ENCODE assay signal across 1 cellular context in the genomic region with DNA sequence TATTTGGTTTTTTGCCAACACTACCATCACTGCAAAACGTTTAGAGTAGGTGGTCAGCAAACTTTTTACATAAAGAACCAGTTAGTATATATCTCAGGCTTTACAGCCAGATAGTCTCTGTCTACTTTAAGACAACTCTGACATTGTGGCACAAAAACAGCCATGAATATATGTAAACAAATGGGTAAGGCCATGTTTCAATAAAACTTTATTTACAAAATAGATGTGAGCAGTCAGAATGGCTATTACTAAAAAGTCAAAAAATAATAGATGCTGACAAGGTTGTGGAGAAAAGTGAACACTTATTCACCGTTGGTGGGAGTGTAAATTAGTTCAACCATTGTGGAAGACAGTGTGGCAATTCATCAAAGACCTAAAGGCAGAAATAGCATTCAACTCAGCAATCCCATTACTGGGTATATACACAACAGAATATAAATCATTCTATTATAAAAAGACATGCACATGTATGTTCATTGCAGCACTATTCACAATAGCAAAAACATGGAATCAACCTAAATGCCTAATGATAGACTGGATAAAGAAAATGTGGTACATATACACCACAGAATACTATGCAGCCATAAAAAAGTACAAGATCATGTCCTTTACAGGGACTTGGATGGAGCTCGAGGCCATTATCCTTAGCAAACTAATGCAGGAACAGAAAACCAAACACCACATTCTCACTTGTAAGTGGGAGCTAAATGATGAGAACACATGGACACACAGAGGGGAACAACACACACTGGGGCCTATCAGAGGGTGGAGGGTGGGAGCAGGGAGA.
TF ChIP-seq lines count a peak whose summit lies in the region.

No MANE protein-coding gene starts in this region.

TF ChIP-seq in GM12878, 131 proteins besides CTCF, POLR2A, EP300 and RAD21:
- TF ChIP-seq, protein P1, sequence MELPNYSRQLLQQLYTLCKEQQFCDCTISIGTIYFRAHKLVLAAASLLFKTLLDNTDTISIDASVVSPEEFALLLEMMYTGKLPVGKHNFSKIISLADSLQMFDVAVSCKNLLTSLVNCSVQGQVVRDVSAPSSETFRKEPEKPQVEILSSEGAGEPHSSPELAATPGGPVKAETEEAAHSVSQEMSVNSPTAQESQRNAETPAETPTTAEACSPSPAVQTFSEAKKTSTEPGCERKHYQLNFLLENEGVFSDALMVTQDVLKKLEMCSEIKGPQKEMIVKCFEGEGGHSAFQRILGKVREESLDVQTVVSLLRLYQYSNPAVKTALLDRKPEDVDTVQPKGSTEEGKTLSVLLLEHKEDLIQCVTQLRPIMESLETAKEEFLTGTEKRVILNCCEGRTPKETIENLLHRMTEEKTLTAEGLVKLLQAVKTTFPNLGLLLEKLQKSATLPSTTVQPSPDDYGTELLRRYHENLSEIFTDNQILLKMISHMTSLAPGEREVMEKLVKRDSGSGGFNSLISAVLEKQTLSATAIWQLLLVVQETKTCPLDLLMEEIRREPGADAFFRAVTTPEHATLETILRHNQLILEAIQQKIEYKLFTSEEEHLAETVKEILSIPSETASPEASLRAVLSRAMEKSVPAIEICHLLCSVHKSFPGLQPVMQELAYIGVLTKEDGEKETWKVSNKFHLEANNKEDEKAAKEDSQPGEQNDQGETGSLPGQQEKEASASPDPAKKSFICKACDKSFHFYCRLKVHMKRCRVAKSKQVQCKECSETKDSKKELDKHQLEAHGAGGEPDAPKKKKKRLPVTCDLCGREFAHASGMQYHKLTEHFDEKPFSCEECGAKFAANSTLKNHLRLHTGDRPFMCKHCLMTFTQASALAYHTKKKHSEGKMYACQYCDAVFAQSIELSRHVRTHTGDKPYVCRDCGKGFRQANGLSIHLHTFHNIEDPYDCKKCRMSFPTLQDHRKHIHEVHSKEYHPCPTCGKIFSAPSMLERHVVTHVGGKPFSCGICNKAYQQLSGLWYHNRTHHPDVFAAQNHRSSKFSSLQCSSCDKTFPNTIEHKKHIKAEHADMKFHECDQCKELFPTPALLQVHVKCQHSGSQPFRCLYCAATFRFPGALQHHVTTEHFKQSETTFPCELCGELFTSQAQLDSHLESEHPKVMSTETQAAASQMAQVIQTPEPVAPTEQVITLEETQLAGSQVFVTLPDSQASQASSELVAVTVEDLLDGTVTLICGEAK (IDR thresholded peaks at IDR 0.05; ENCODE audit: borderline replicate concordance) = peak; percentile 67
